ENCODE assay signal across 15 cellular contexts in the genomic region with DNA sequence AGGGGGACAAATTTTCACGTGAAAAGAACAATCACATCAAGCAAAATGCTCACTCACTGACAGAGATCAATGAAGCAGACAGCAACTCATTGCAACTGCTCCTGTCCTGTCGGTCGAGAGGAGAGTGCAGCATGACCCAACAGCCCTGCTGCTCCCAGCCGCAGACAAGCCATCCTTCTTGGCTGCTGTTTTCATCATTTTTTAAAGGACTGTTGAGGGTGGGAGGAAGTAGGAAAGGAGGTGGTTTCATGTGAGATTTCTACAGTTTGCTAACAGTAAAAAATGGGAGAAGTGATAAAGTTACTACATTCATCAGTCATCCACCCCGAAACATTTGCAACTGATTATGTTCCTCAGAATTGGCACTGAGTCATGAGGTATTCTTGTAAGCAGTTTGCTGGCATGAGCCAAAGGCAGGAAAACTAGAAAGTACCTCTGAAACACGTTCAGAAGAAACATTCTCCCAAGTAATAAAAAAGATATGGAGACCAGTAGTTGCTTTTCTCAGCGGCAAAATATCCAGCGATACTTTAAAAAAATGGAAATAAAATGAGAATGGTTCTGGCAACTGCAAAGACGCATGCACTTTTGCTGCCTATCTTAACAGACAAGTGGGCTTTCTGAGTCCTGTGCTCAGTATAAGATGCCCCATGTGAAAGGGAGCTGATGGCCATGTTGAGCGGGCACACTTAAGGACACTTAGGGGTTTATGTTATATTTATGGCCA.
A peak's percentile ranks its signal among the peaks of the same experiment; 100 is the strongest.
DNase-seq lines count a peak whose midpoint lies in the region; ATAC-seq, FAIRE-seq and TF ChIP-seq lines count a peak whose summit lies in the region.
"Had no signal": no experiment of that assay in that cellular context is flagged by ENCODE, and none has a peak within 500 bp of the region (broad histone marks: within the 10 kb centered on the region; RNA-seq: fewer than 3 reads in every experiment).

No MANE protein-coding gene starts in this region.

- no peaks in the 10 kb centered on the region for H4K20me1 ChIP-seq in IMR-90 (ENCODE audit: insufficient read depth, low read length)

- peak overlapping the region; percentile 10 for H2BK5ac ChIP-seq in IMR-90 (ENCODE audit: low read depth, low read length, poor library complexity, severe bottlenecking)

- in situ Hi-C loops in IMR-90 (cut with MboI; ENCODE audit: low sequenced_read_pairs) = no loop called here

- no TSS peak for BruUV-seq in IMR-90 (replicated peaks; lab: Mats Ljungman, UMichigan)

- POLR2A ChIA-PET in AG04450 (lab: Yijun Ruan, JAX) (no interaction called here), IMR-90 (lab: Charles Lee; ENCODE audit: unreplicated experiment) (no interaction called here)

- H3K9ac ChIP-seq in IMR-90 (ENCODE audit: low read depth, low read length) = no peak overlapping the region

- no peak overlapping the region for H2BK15ac ChIP-seq in IMR-90 (ENCODE audit: low read depth, low read length)

- DNase-seq in AG04450 (ENCODE audit: low read depth, low spot score) (peak; percentile 26), IMR-90 (peak; percentile 82), amniotic stem cell (lab: John Stamatoyannopoulos, UW) (peak; percentile 54), kidney tubule cell (ENCODE audit: low spot score) (peak; percentile 17), putamen (ENCODE audit: low spot score) (no peak), NCI-H2081 (lab: John Stamatoyannopoulos, UW) (no peak), NCI-H1436 (lab: John Stamatoyannopoulos, UW) (no peak), urothelium cell line (ENCODE audit: low spot score) (no peak)
- DNase-seq: activated CD8-positive, alpha-beta memory T cell treated with anti-CD3 and anti-CD28 coated beads, Interleukin-2, amount 10 ng/mL, durations not matched to agents 7 days and 5 days; activated naive CD8-positive, alpha-beta T cell treated with anti-CD3 and anti-CD28 coated beads for 36 hours; BE2C; effector memory CD8-positive, alpha-beta T cell; GF-D8; NCI-H2029 had no signal

- ATAC-seq in IMR-90 (ENCODE audit: low read depth) = peak; percentile 73
- ATAC-seq: activated CD8-positive, alpha-beta memory T cell treated with anti-CD3 and anti-CD28 coated beads, Interleukin-2, amount 10 ng/mL, durations not matched to agents 7 days and 5 days; effector memory CD8-positive, alpha-beta T cell; Panc1 had no signal

- no peaks in the 10 kb centered on the region for H3K9me3 ChIP-seq in AG04450 (ENCODE audit: control insufficient read depth, insufficient read depth, low read length)
- H3K9me3 ChIP-seq in IMR-90 (ENCODE audit: control insufficient read depth, insufficient read depth, low read length) = no peaks in the 10 kb centered on the region
- H3K9me3 ChIP-seq: BE2C had no signal

- no peak overlapping the region for H3K56ac ChIP-seq in IMR-90 (ENCODE audit: extremely low read depth, insufficient read depth, low read length)

- peaks cover 7% of the 10 kb centered on the region; the same call in 1 of the 2 replicates for H3K9me1 ChIP-seq in IMR-90 (ENCODE audit: insufficient read depth, low read length)

- H4K5ac ChIP-seq in IMR-90 (ENCODE audit: low read depth, low read length) = no peak overlapping the region

- intact Hi-C loops in IMR-90 (cut with micrococcal nuclease) = no loop called here

- H3K4me3 ChIP-seq in AG04450 (ENCODE audit: low read depth, low read length) (no peak overlapping the region), IMR-90 (ENCODE audit: insufficient read depth, low read depth, low read length) (no peak overlapping the region)

- no peak overlapping the region for H2AK5ac ChIP-seq in IMR-90 (ENCODE audit: low read depth, low read length)

- no peak overlapping the region for H2BK120ac ChIP-seq in IMR-90 (ENCODE audit: low read depth, low read length)

- H4K91ac ChIP-seq in IMR-90 (ENCODE audit: insufficient read depth, low read depth, low read length) = peak overlapping the region; percentile 18; the same call in 1 of the 2 replicates

- H3K18ac ChIP-seq in IMR-90 (ENCODE audit: low read depth, low read length) = peak overlapping the region; percentile 22; the same call in 1 of the 2 replicates

- WGBS in IMR-90 (ENCODE audit: extremely low coverage in 2 of 2, insufficient read length in 1 of 2), 2 experiments = 93% methylated on average over 3 of the region's 10 CpGs; no CpG with 5 or more reads in 1 of the 2 experiments

- peak overlapping the region; percentile 26; the same call in 1 of the 2 replicates for H2BK20ac ChIP-seq in IMR-90 (ENCODE audit: low read depth, low read length)

- no peak overlapping the region for H3K14ac ChIP-seq in IMR-90 (replicated peaks; ENCODE audit: low read depth, low read length)

- no peaks in the 10 kb centered on the region for H3K79me1 ChIP-seq in IMR-90 (ENCODE audit: low read depth in 1 of 2, low read length in 2 of 2)

- TF ChIP-seq CTCF in AG04450 (IDR thresholded peaks at IDR 0.05; ENCODE audit: low read depth, low read length) (no peak), IMR-90 (conservative IDR thresholded peaks at IDR 0.05; ENCODE audit: low read depth, low read length) (no peak)

- H3K23ac ChIP-seq in IMR-90 (ENCODE audit: low read depth, low read length) = no peak overlapping the region

- no peak for FAIRE-seq in urothelium cell line (lab: Jason Lieb, UNC)

- no peak for TF ChIP-seq POLR2A in IMR-90 (IDR thresholded peaks at IDR 0.05; ENCODE audit: low read depth, low read length)

- TF ChIP-seq RAD21 in IMR-90 (IDR thresholded peaks at IDR 0.05; ENCODE audit: low read length) = no peak

- H3K4ac ChIP-seq in IMR-90 (ENCODE audit: low read depth, low read length) = no peak overlapping the region

- H3K36me3 ChIP-seq in IMR-90 (ENCODE audit: control insufficient read depth, insufficient read depth, low read length) = no peaks in the 10 kb centered on the region
- H3K36me3 ChIP-seq: BE2C had no signal

- H3K27me3 ChIP-seq in AG04450 (ENCODE audit: control insufficient read depth, insufficient read depth, low read length) (peaks cover 44% of the 10 kb centered on the region), IMR-90 (ENCODE audit: control insufficient read depth, insufficient read depth, low read length) (peaks cover 41% of the 10 kb centered on the region)

- peak overlapping the region in 1 of 2 experiments; percentile 15; a peak in 1 of 4 replicates for H4K8ac ChIP-seq in IMR-90 (ENCODE audit: low read depth in 2 of 2, low read length in 2 of 2)

- H2AFZ ChIP-seq in IMR-90 (replicated peaks; ENCODE audit: low read length, poor library complexity) = peak overlapping the region; percentile 6

- no peak overlapping the region for H2AK9ac ChIP-seq in IMR-90 (replicated peaks; ENCODE audit: low read depth, low read length, poor library complexity)

- H3K27ac ChIP-seq in AG04450 (ENCODE audit: low read depth, low read length) = no peak overlapping the region
- no peak overlapping the region for H3K27ac ChIP-seq in IMR-90 (ENCODE audit: insufficient read depth, low read length)

- peak overlapping the region; percentile 21 for H3K4me2 ChIP-seq in IMR-90 (ENCODE audit: low read depth, low read length)

- CTCF ChIA-PET in AG04450 (lab: Charles Lee) (interaction anchor here (0.6 kb wide), 1 partner anchor 46 kb away, joined by 4 read pairs; no protein-coding TSS in a partner anchor), IMR-90 (lab: Yijun Ruan, JAX) (no interaction called here)

- peaks cover 14% of the 10 kb centered on the region for H3K4me1 ChIP-seq in IMR-90 (ENCODE audit: control insufficient read depth, insufficient read depth, low read length)
- H3K4me1 ChIP-seq: BE2C had no signal

- dilution Hi-C loops in IMR-90 (cut with HindIII; ENCODE audit: low sequenced_read_pairs, unreplicated experiment) = no loop called here

TF ChIP-seq in IMR-90, 13 proteins besides CTCF, POLR2A, EP300 and RAD21:
- no peak for TF ChIP-seq RCOR1 (IDR thresholded peaks at IDR 0.05; ENCODE audit: insufficient replicate concordance, low read length)
- TF ChIP-seq BHLHE40 (IDR thresholded peaks at IDR 0.05; ENCODE audit: low read depth, low read length) = no peak
- no peak for TF ChIP-seq USF2 (IDR thresholded peaks at IDR 0.05; ENCODE audit: low read depth, low read length)
- TF ChIP-seq, protein P1, sequence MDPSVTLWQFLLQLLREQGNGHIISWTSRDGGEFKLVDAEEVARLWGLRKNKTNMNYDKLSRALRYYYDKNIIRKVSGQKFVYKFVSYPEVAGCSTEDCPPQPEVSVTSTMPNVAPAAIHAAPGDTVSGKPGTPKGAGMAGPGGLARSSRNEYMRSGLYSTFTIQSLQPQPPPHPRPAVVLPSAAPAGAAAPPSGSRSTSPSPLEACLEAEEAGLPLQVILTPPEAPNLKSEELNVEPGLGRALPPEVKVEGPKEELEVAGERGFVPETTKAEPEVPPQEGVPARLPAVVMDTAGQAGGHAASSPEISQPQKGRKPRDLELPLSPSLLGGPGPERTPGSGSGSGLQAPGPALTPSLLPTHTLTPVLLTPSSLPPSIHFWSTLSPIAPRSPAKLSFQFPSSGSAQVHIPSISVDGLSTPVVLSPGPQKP (IDR thresholded peaks at IDR 0.05; ENCODE audit: borderline replicate concordance, low read depth, low read length) = no peak
- no peak for TF ChIP-seq CHD1 (IDR thresholded peaks at IDR 0.05; ENCODE audit: low read depth, low read length)
- TF ChIP-seq CEBPB (IDR thresholded peaks at IDR 0.05; ENCODE audit: low read depth, low read length) = no peak
- no peak for TF ChIP-seq SMC3 (IDR thresholded peaks at IDR 0.05; ENCODE audit: low read depth, low read length)
- TF ChIP-seq MAZ (IDR thresholded peaks at IDR 0.05; ENCODE audit: borderline replicate concordance, low read depth, low read length) = no peak
- TF ChIP-seq MAFK (IDR thresholded peaks at IDR 0.05; ENCODE audit: low read depth, low read length) = no peak
- no peak for TF ChIP-seq FOS (IDR thresholded peaks at IDR 0.05; ENCODE audit: low read depth, low read length)
- TF ChIP-seq RFX5 (IDR thresholded peaks at IDR 0.05; ENCODE audit: low read depth, low read length) = no peak
- TF ChIP-seq NFE2L2 (IDR thresholded peaks at IDR 0.05; ENCODE audit: low read depth, low read length) = no peak

Comparison
In these comparisons a context has a peak if more than half of its experiments do, and no peak if none do; other contexts are left out.
1. DNase-seq: peak in AG04450 (single experiment), IMR-90 (single experiment), amniotic stem cell (single experiment) and kidney tubule cell (single experiment); none in putamen (single experiment), NCI-H2081 (0 of 2), NCI-H1436 (single experiment) and urothelium cell line (single experiment).